9 cellular contexts compared by ENCODE assay signal in genomic region chr12:63669427-63669826, GRCh38. TPM values are rescaled to one million over a fixed set of nuclear protein-coding genes. Genes with fewer than 3 reads are reported as not detected.
DNase-seq lines count a peak whose midpoint lies in the region; ATAC-seq, FAIRE-seq and TF ChIP-seq lines count a peak whose summit lies in the region.
"Not testable (repeated sequence)": the region's sequence is repeated elsewhere in the genome, so short reads cannot be mapped to it uniquely, and the experiment has no call there.
"Had no signal": no experiment of that assay in that cellular context is flagged by ENCODE, and none has a peak within 500 bp of the region (broad histone marks: within the 10 kb centered on the region; RNA-seq: fewer than 3 reads in every experiment).

No MANE protein-coding gene starts in this region.

- not testable (repeated sequence) for TF ChIP-seq RAD21 in H1 (IDR thresholded peaks at IDR 0.05 in 1 of 2, conservative IDR thresholded peaks at IDR 0.05 in 1 of 2; ENCODE audit: low read depth in 2 of 2, low read length in 2 of 2)

- not testable (repeated sequence) for H2AK5ac ChIP-seq in H1 (ENCODE audit: low read depth, low read length)

- POLR2A ChIA-PET in activated B cell treated with CpG ODN at 0.5 μM for 24 hours (lab: Charles Lee); H1 (lab: Charles Lee; ENCODE audit: partially characterized antibody): not testable (repeated sequence)

- H3K27me3 ChIP-seq in HUES64 (ENCODE audit: insufficient read depth, low read length) (peaks cover 28% of the 10 kb centered on the region), H1 (replicated peaks in 1 of 4; ENCODE audit: control insufficient read depth in 3 of 4, extremely low read depth in 1 of 4, insufficient read depth in 3 of 4, low read length in 3 of 4) (peaks cover 0 to 11% (median 2%) of the 10 kb centered on the region in 4 experiments; a peak in 2 of 7 replicates)
- H3K27me3 ChIP-seq in iPS DF 6.9 (ENCODE audit: control insufficient read depth, insufficient read depth, low read length): not testable (repeated sequence)

- intact Hi-C loops in CD14-positive monocyte (cut with micrococcal nuclease) (loop anchor here in 1 of 2 donors (10.0 kb wide), 1 partner anchor 135 kb away; no protein-coding TSS in a partner anchor), activated B cell treated with CpG ODN at 0.5 μM for 24 hours (cut with micrococcal nuclease) (loop anchor here (5.0 kb wide), 1 partner anchor 723 kb away; the partner anchor contains the start of gene C12orf56)

- H3K9me3 Mint-ChIP-seq in CD14-positive monocyte; activated B cell treated with CpG ODN at 0.5 μM for 24 hours; activated naive CD8-positive, alpha-beta T cell (ENCODE audit: low read depth); neural crest cell; stimulated activated memory B cell treated with anti-CD40 and anti-IgM and Interleukin-4, amounts not matched to agents 10 μg/mL and 1 μg/mL and 100 μg/mL, for 72 hours: not testable (repeated sequence)

- WGBS in HUES64: 28% methylated on average over 3 of the region's 8 CpGs
- 41% methylated on average over 3 of the region's 8 CpGs; no CpG with 5 or more reads in 1 of the 2 experiments for WGBS in H1 (ENCODE audit: extremely low coverage in 1 of 2, insufficient coverage in 1 of 2, insufficient read length in 1 of 2, insufficient replicate concordance in 2 of 2, low coverage in 1 of 2, low lambda C conversion rate in 2 of 2, missing lambda C conversion rate in 1 of 2), 2 experiments
- WGBS in iPS DF 6.9 (ENCODE audit: insufficient coverage, insufficient read length): no CpG with 5 or more reads among the region's 8 CpGs

- H4K91ac ChIP-seq in H1 (replicated peaks; ENCODE audit: insufficient read length, low read length): not testable (repeated sequence)

- H4K8ac ChIP-seq in H1 (ENCODE audit: extremely low read depth, insufficient read depth, low read length): not testable (repeated sequence)

- not testable (repeated sequence) for H3K4ac ChIP-seq in H1 (replicated peaks; ENCODE audit: insufficient read length, low read depth, low read length)

- not testable (repeated sequence) for TF ChIP-seq EP300 in H1 (IDR thresholded peaks at IDR 0.05; ENCODE audit: borderline replicate concordance in 1 of 2, low read depth in 2 of 2, low read length in 2 of 2)

- peaks cover 11% of the 10 kb centered on the region; the same call in 1 of the 2 replicates for H3K23me2 ChIP-seq in H1 (ENCODE audit: low read depth, low read length)

- H3K14ac ChIP-seq in H1 (ENCODE audit: insufficient read length): not testable (repeated sequence)

- H4K20me1 ChIP-seq in H1 (replicated peaks in 1 of 2; ENCODE audit: control insufficient read depth in 1 of 2, insufficient read depth in 2 of 2, low read length in 2 of 2): not testable (repeated sequence)

- not testable (repeated sequence) for H3K79me2 ChIP-seq in H1 (ENCODE audit: control insufficient read depth in 1 of 2, insufficient read depth in 2 of 2, low read length in 2 of 2)

- CTCF ChIA-PET in activated B cell treated with CpG ODN at 0.5 μM for 24 hours (lab: Charles Lee): not testable (repeated sequence)
- CTCF ChIA-PET in H1 (lab: Charles Lee; ENCODE audit: partially characterized antibody): interaction anchor here (0.6 kb wide), 1 partner anchor 132 kb away, joined by 3 read pairs; no protein-coding TSS in a partner anchor

- not testable (repeated sequence) for H3K27ac Mint-ChIP-seq in CD14-positive monocyte; activated B cell treated with CpG ODN at 0.5 μM for 24 hours; neural crest cell (ENCODE audit: unreplicated experiment); stimulated activated memory B cell treated with anti-CD40 and anti-IgM and Interleukin-4, amounts not matched to agents 10 μg/mL and 1 μg/mL and 100 μg/mL, for 72 hours
- peak overlapping the region; percentile 90 for H3K27ac Mint-ChIP-seq in activated naive CD8-positive, alpha-beta T cell

- H2BK12ac ChIP-seq in H1 (ENCODE audit: low read depth, low read length): not testable (repeated sequence)

- H2BK15ac ChIP-seq in H1 (ENCODE audit: low read length): not testable (repeated sequence)

- H3K9me3 ChIP-seq in HUES64 (ENCODE audit: insufficient read depth, low read depth, low read length); H1 (ENCODE audit: insufficient read depth in 2 of 2, low read depth in 1 of 2, low read length in 1 of 2); iPS DF 6.9 (ENCODE audit: control insufficient read depth, insufficient read depth, low read length): not testable (repeated sequence)

- H3K9ac ChIP-seq in HUES64 (ENCODE audit: low read depth, low read length); H1 (replicated peaks in 1 of 4; ENCODE audit: extremely low read depth in 1 of 4, low read depth in 3 of 4, low read length in 3 of 4): not testable (repeated sequence)

- TF ChIP-seq CTCF in CD14-positive monocyte (IDR thresholded peaks at IDR 0.05); activated B cell treated with CpG ODN at 0.5 μM for 24 hours (IDR thresholded peaks at IDR 0.05); H1 (IDR thresholded peaks at IDR 0.05; ENCODE audit: control extremely low read depth in 1 of 3, insufficient read depth in 1 of 3, low read depth in 1 of 3, low read length in 3 of 3); neural crest cell (conservative IDR thresholded peaks at IDR 0.05): not testable (repeated sequence)

- H3K27me3 Mint-ChIP-seq in CD14-positive monocyte (ENCODE audit: low read depth in 3 of 3) (peaks cover 18 to 28% (median 24%) of the 10 kb centered on the region in 3 donors), activated B cell treated with CpG ODN at 0.5 μM for 24 hours (peaks cover 17% of the 10 kb centered on the region), neural crest cell (ENCODE audit: low read depth) (peaks cover 34% of the 10 kb centered on the region)
- not testable (repeated sequence) for H3K27me3 Mint-ChIP-seq in activated naive CD8-positive, alpha-beta T cell
- H3K27me3 Mint-ChIP-seq in stimulated activated memory B cell treated with anti-CD40 and anti-IgM and Interleukin-4, amounts not matched to agents 10 μg/mL and 1 μg/mL and 100 μg/mL, for 72 hours: peaks cover 33% of the 10 kb centered on the region

- not testable (repeated sequence) for H4K5ac ChIP-seq in H1 (ENCODE audit: insufficient read length, low read depth, low read length)

- H3K4me3 Mint-ChIP-seq in CD14-positive monocyte (peak overlapping the region; percentile 86 to 96), activated B cell treated with CpG ODN at 0.5 μM for 24 hours (peak overlapping the region; percentile 76), neural crest cell (peak overlapping the region; percentile 90)
- H3K4me3 Mint-ChIP-seq in activated naive CD8-positive, alpha-beta T cell: peak overlapping the region; percentile 92
- H3K4me3 Mint-ChIP-seq in stimulated activated memory B cell treated with anti-CD40 and anti-IgM and Interleukin-4, amounts not matched to agents 10 μg/mL and 1 μg/mL and 100 μg/mL, for 72 hours: peak overlapping the region; percentile 74

- H2AFZ ChIP-seq in H1 (ENCODE audit: low read length): not testable (repeated sequence)

- H3K56ac ChIP-seq in H1 (replicated peaks; ENCODE audit: insufficient read length, low read depth, low read length): not testable (repeated sequence)

- peak overlapping the region; percentile 63 to 80 for H3K4me2 ChIP-seq in H1 (ENCODE audit: insufficient read depth in 1 of 2, low read depth in 2 of 2, low read length in 2 of 2)

- not testable (repeated sequence) for DNase-seq in CD14-positive monocyte (ENCODE audit: low spot score); activated B cell treated with CpG ODN at 0.5 μM for 24 hours; H1 (ENCODE audit: low read depth in 1 of 2, low spot score in 2 of 2); iPS DF 6.9 (ENCODE audit: low read depth, low spot score); neural crest cell (ENCODE audit: low read depth, low spot score)

- H3K36me3 Mint-ChIP-seq in CD14-positive monocyte; activated B cell treated with CpG ODN at 0.5 μM for 24 hours (ENCODE audit: low read depth); activated naive CD8-positive, alpha-beta T cell; neural crest cell (ENCODE audit: low read depth); stimulated activated memory B cell treated with anti-CD40 and anti-IgM and Interleukin-4, amounts not matched to agents 10 μg/mL and 1 μg/mL and 100 μg/mL, for 72 hours: not testable (repeated sequence)

- not testable (repeated sequence) for H3K36me3 ChIP-seq in HUES64 (ENCODE audit: insufficient read depth, low read length); H1 (ENCODE audit: control insufficient read depth in 2 of 4, insufficient read depth in 4 of 4, low read length in 3 of 4); iPS DF 6.9 (ENCODE audit: control insufficient read depth, insufficient read depth, low read length)

- not testable (repeated sequence) for H3K18ac ChIP-seq in H1 (ENCODE audit: extremely low read depth, low read length)

- H3K4me1 ChIP-seq in HUES64 (ENCODE audit: insufficient read depth, low read length); H1 (replicated peaks in 1 of 4; ENCODE audit: control insufficient read depth in 3 of 4, insufficient read depth in 4 of 4, low read length in 3 of 4); iPS DF 6.9 (ENCODE audit: control insufficient read depth, insufficient read depth, low read length): not testable (repeated sequence)

- not testable (repeated sequence) for H3K27ac ChIP-seq in HUES64 (ENCODE audit: low read depth, low read length); H1 (ENCODE audit: low read depth, low read length); iPS DF 6.9 (ENCODE audit: low read length)

- H3K4me1 Mint-ChIP-seq in CD14-positive monocyte: peaks cover 28% of the 10 kb centered on the region
- H3K4me1 Mint-ChIP-seq in activated B cell treated with CpG ODN at 0.5 μM for 24 hours: peaks cover 19% of the 10 kb centered on the region
- peaks cover 32% of the 10 kb centered on the region for H3K4me1 Mint-ChIP-seq in activated naive CD8-positive, alpha-beta T cell (ENCODE audit: low read depth)
- peaks cover 25% of the 10 kb centered on the region for H3K4me1 Mint-ChIP-seq in neural crest cell
- H3K4me1 Mint-ChIP-seq in stimulated activated memory B cell treated with anti-CD40 and anti-IgM and Interleukin-4, amounts not matched to agents 10 μg/mL and 1 μg/mL and 100 μg/mL, for 72 hours: peaks cover 20% of the 10 kb centered on the region

- H2BK20ac ChIP-seq in H1 (ENCODE audit: low read length): not testable (repeated sequence)

- not testable (repeated sequence) for TF ChIP-seq POLR2A in H1 (IDR thresholded peaks at IDR 0.05; ENCODE audit: control extremely low read depth in 1 of 2, low read depth in 2 of 2, low read length in 2 of 2)

- not testable (repeated sequence) for H3K23ac ChIP-seq in H1 (ENCODE audit: insufficient read length)

- FAIRE-seq in H1 (lab: Jason Lieb, UNC): not testable (repeated sequence)

- peak overlapping the region; percentile 67 for H3K4me3 ChIP-seq in HUES64 (ENCODE audit: low read length)
- peak overlapping the region in 3 of 4 experiments; percentile 46 to 81 (median 74); a peak in 5 of 8 replicates for H3K4me3 ChIP-seq in H1 (ENCODE audit: extremely low read depth in 1 of 4, insufficient read depth in 2 of 4, low read depth in 3 of 4, low read length in 4 of 4)
- peak overlapping the region; percentile 59; the same call in 1 of the 2 replicates for H3K4me3 ChIP-seq in iPS DF 6.9 (ENCODE audit: low read length)

- not testable (repeated sequence) for ATAC-seq in activated B cell treated with CpG ODN at 0.5 μM for 24 hours (ENCODE audit: low read depth); stimulated activated memory B cell treated with anti-CD40 and anti-IgM and Interleukin-4, amounts not matched to agents 10 μg/mL and 1 μg/mL and 100 μg/mL, for 72 hours

- H2BK5ac ChIP-seq in H1 (ENCODE audit: low read depth, low read length): not testable (repeated sequence)

- H3K79me1 ChIP-seq in H1 (ENCODE audit: low read depth, low read length): not testable (repeated sequence)

- not testable (repeated sequence) for H2BK120ac ChIP-seq in H1 (replicated peaks; ENCODE audit: low read depth, low read length)

RNA-seq across cellular contexts. Expression of gene DPY19L2, which starts 1.1 kb away (rescaled TPM):
- polyA plus RNA-seq in CD14-positive monocyte (not detected), H1 (2011; rRNA removed) (1.1 and 2.2 TPM in 2 replicates)
- polyA plus RNA-seq in HUES64 (2013, experiment 1 of 2): 1.8 TPM
- polyA plus RNA-seq in HUES64 (2013, experiment 2 of 2): 1.8 TPM
- total RNA-seq in activated B cell treated with CpG ODN at 0.5 μM for 24 hours (0.69 and 0.73 TPM in 2 replicates), neural crest cell (23.2 and 25.2 TPM in 2 replicates)
- total RNA-seq in H1 (2021; fragmentation: NEBNext Ultra II Directional; extraction: Animal tissue kit (Norgen Biotek cat#: 25700)): 2.2 and 3.3 TPM in 2 replicates
- 3.6 TPM for polyA plus RNA-seq in H1 (2011; cell fraction: cytosol; rRNA removed)
- polyA plus RNA-seq in H1 (2011; cell fraction: nucleus; rRNA removed): 4.0 TPM
- polyA plus RNA-seq in H1 (2012, experiment 1 of 2): 1.8 to 4.0 TPM (median 2.8 TPM) in 4 replicates
- 0.38 TPM for polyA plus RNA-seq in H1 (2012, experiment 2 of 2)
- polyA plus RNA-seq in H1 (2013, experiment 1 of 2): 1.6 TPM
- 1.5 TPM for polyA plus RNA-seq in H1 (2013, experiment 2 of 2)
- 2.0 and 4.7 TPM in 2 replicates for polyA minus RNA-seq in H1 (2011; rRNA and poly(A)+ RNA removed)
- polyA minus RNA-seq in H1 (2011; cell fraction: cytosol; rRNA and poly(A)+ RNA removed): 2.9 TPM
- 4.9 TPM for polyA minus RNA-seq in H1 (2011; cell fraction: nucleus; rRNA and poly(A)+ RNA removed)
- total RNA-seq: PC-9 had no signal
